Comparison of ENCODE assay signal across 11 cellular contexts in genomic region chr3:192899540-192899982, GRCh38. TPM values are rescaled to one million over a fixed set of nuclear protein-coding genes. Genes with fewer than 3 reads are reported as not detected.
DNase-seq lines count a peak whose midpoint lies in the region; ATAC-seq, FAIRE-seq and TF ChIP-seq lines count a peak whose summit lies in the region.
"Had no signal": no experiment of that assay in that cellular context is flagged by ENCODE, and none has a peak within 500 bp of the region (broad histone marks: within the 10 kb centered on the region; RNA-seq: fewer than 3 reads in every experiment).

No MANE protein-coding gene starts in this region.

- peak; percentile 42 for ATAC-seq in T-helper 17 cell
- ATAC-seq in GM19328 (IDR thresholded peaks at IDR 0.05; ENCODE audit: unreplicated experiment), result no peak

- intact Hi-C loops in testis (cut with DNase I; ENCODE audit: low total_unique reads), result no loop called here

- H3K27me3 Mint-ChIP-seq in T-helper 17 cell, result no peaks in the 10 kb centered on the region

- no peaks in the 10 kb centered on the region for H3K36me3 ChIP-seq in testis (ENCODE audit: low read depth, missing control alignments)

- peaks cover 36% of the 10 kb centered on the region for H3K4me1 Mint-ChIP-seq in T-helper 17 cell

- FAIRE-seq in GM12891 (lab: Jason Lieb, UNC), result peak; percentile 61
- FAIRE-seq: colon had no signal

- no peaks in the 10 kb centered on the region for H3K27me3 ChIP-seq in testis

- no peak for TF ChIP-seq CTCF in fibroblast of the aortic adventitia (IDR thresholded peaks at IDR 0.05; ENCODE audit: insufficient read depth, low read length)
- no peak for TF ChIP-seq CTCF in testis (IDR thresholded peaks at IDR 0.05)

- H3K9me3 ChIP-seq in T-helper 17 cell (ENCODE audit: control insufficient read depth, low read length, poor library complexity, severe bottlenecking) (no peaks in the 10 kb centered on the region), testis (no peaks in the 10 kb centered on the region)

- H3K4me3 Mint-ChIP-seq in T-helper 17 cell, result peak overlapping the region; percentile 37

- 86 to 88% methylated on average over 3 of the region's 3 CpGs for whole genome bisulfite sequencing in testis, 2 donors

- H3K4me3 ChIP-seq in fibroblast of the aortic adventitia (ENCODE audit: low read depth, low read length), result no peak overlapping the region
- H3K4me3 ChIP-seq in testis, result no peak overlapping the region

- DNase-seq in AG08396 (ENCODE audit: low spot score) (peak; percentile 42), GM12891 (ENCODE audit: insufficient read length, low spot score) (no peak), T-helper 17 cell (no peak), fibroblast of the aortic adventitia (ENCODE audit: low read depth) (peak; percentile 78), testis (no peak), NCI-H1694 (lab: John Stamatoyannopoulos, UW) (no peak), dedifferentiated amniotic fluid mesenchymal stem cell (ENCODE audit: extremely low spot score) (no peak)
- DNase-seq: left cardiac atrium, NCI-H345 had no signal

- no peak overlapping the region for H3K27ac ChIP-seq in testis

- no peaks in the 10 kb centered on the region for H3K4me1 ChIP-seq in testis

- H3K27ac Mint-ChIP-seq in T-helper 17 cell, result peak overlapping the region; percentile 88

- H3K36me3 Mint-ChIP-seq in T-helper 17 cell (ENCODE audit: low read depth), result no peaks in the 10 kb centered on the region

- TF ChIP-seq POLR2A in GM12891 (IDR thresholded peaks at IDR 0.05; ENCODE audit: low read depth, low read length), result no peak
- no peak for TF ChIP-seq POLR2A in testis (IDR thresholded peaks at IDR 0.05)

TF ChIP-seq in GM12891, 5 proteins besides CTCF, POLR2A, EP300 and RAD21:
- no peak for TF ChIP-seq POU2F2 (IDR thresholded peaks at IDR 0.05; ENCODE audit: low read depth, low read length)
- no peak for TF ChIP-seq POLR2AphosphoS5 (IDR thresholded peaks at IDR 0.05; ENCODE audit: low read depth, low read length)
- no peak for TF ChIP-seq PAX5 (IDR thresholded peaks at IDR 0.05; ENCODE audit: insufficient read depth, low read length, severe bottlenecking)
- no peak for TF ChIP-seq TAF1 (IDR thresholded peaks at IDR 0.05; ENCODE audit: low read depth, low read length)
- no peak for TF ChIP-seq SPI1 (IDR thresholded peaks at IDR 0.05; ENCODE audit: low read depth, low read length)

RNA-seq across cellular contexts. Expression of gene MB21D2, which starts 18.1 kb away (rescaled TPM):
- 11.9 TPM for polyA plus RNA-seq in GM12891 (2012; ENCODE audit: low read depth, missing spikeins)
- total RNA-seq in T-helper 17 cell, result 10 to 100 TPM; 10.1 to 12.3 TPM
- 5.6 and 6.7 TPM in 2 replicates for total RNA-seq in fibroblast of the aortic adventitia (ENCODE audit: low replicate concordance)
- total RNA-seq in testis, result 10 to 100 TPM; 23.9 to 29.2 TPM
- 13.4 TPM for polyA plus RNA-seq in testis (ENCODE audit: insufficient read depth, low read depth, low replicate concordance)

Comparison
In these comparisons a context has a peak if more than half of its experiments do, and no peak if none do; other contexts are left out.
1. DNase-seq: peak in AG08396 (single experiment) and fibroblast of the aortic adventitia (single experiment); none in GM12891 (single experiment), T-helper 17 cell (0 of 3), testis (single experiment), NCI-H1694 (single experiment) and dedifferentiated amniotic fluid mesenchymal stem cell (single experiment).